In the genomic region with DNA sequence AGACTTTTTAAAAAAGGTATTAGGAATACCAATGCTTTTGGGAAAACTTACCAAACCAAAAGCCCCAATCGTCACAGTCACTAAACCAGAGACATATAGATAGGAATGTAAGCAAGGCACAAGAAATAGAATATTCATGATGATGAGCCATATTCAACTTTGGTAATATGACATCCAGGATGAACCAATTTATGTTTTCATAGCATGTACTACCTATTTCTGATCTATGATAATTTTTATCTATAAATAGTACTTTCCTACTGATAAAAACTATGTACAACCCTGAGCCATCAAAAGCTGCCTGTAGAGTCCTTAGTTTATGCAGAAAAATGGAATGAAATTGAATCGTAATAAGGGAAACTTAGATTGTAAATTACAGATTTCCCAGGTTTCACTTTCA, we compare ENCODE assay signal across 25 cellular contexts.
"Had no signal": no experiment of that assay in that cellular context is flagged by ENCODE, and none has a peak within 500 bp of the region (broad histone marks: within the 10 kb centered on the region; RNA-seq: fewer than 3 reads in every experiment).

No MANE protein-coding gene starts in this region.

- DNase-seq: activated CD4-positive, alpha-beta memory T cell treated with anti-CD3 and anti-CD28 coated beads for 36 hours; activated CD4-positive, alpha-beta T cell treated with anti-CD3 and anti-CD28 coated beads, Interleukin-2, amount 10 ng/mL, durations not matched to agents 7 days and 5 days; activated CD4-positive, CD25-positive, alpha-beta regulatory T cell; activated CD8-positive, alpha-beta memory T cell treated with anti-CD3 and anti-CD28 coated beads for 24 hours; activated effector memory CD4-positive, alpha-beta T cell treated with anti-CD3 and anti-CD28 coated beads, Interleukin-2, amount 50 U/mL, for 16 hours; activated naive CD4-positive, alpha-beta T cell treated with Interleukin-2 at 50 U/mL for 16 hours; activated T-cell treated with anti-CD3 and anti-CD28 coated beads, Interleukin-2, amount 50 U/mL, for 4 hours; amniotic stem cell; body of pancreas; Kasumi-1; KBM-7; NCI-H1048; NCI-H1930; NCI-H2171; NCI-H2227 treated with DMSO at 0.1 percent for 48 hours; NCI-H526 treated with DMSO at 0.1 percent for 48 hours; NK-92 treated with Interleukin-12 subunit alpha and Interleukin-12 subunit beta, amount 100 ng/mL, for 24 hours; OCI-M1; RPMI8226; T-helper 1 cell had no signal

- H3K9me3 Mint-ChIP-seq: activated CD4-positive, alpha-beta memory T cell treated with anti-CD3 and anti-CD28 coated beads for 36 hours; activated T-cell treated with anti-CD3 and anti-CD28 coated beads, Interleukin-2, amount 50 U/mL, for 4 hours had no signal

- H3K9me3 ChIP-seq: ascending aorta, body of pancreas had no signal

- H3K27me3 Mint-ChIP-seq: activated CD4-positive, alpha-beta memory T cell treated with anti-CD3 and anti-CD28 coated beads for 36 hours; activated CD4-positive, alpha-beta T cell treated with anti-CD3 and anti-CD28 coated beads, Interleukin-2, amount 10 ng/mL, durations not matched to agents 7 days and 5 days had no signal

- H3K4me3 Mint-ChIP-seq: activated CD4-positive, alpha-beta memory T cell treated with anti-CD3 and anti-CD28 coated beads for 36 hours; activated CD4-positive, alpha-beta T cell treated with anti-CD3 and anti-CD28 coated beads, Interleukin-2, amount 10 ng/mL, durations not matched to agents 7 days and 5 days; activated T-cell treated with anti-CD3 and anti-CD28 coated beads, Interleukin-2, amount 50 U/mL, for 4 hours had no signal

- H3K36me3 ChIP-seq: ascending aorta had no signal

- H3K4me1 ChIP-seq: body of pancreas had no signal

- ATAC-seq: activated T-cell treated with anti-CD3 and anti-CD28 coated beads, Interleukin-2, amount 50 U/mL, for 4 hours; body of pancreas; Panc1; Right ventricle myocardium inferior had no signal

- H3K4me3 ChIP-seq: ascending aorta, body of pancreas, SK-N-MC had no signal

- H3K27ac Mint-ChIP-seq: activated CD4-positive, alpha-beta memory T cell treated with anti-CD3 and anti-CD28 coated beads for 36 hours; activated CD4-positive, alpha-beta T cell treated with anti-CD3 and anti-CD28 coated beads, Interleukin-2, amount 10 ng/mL, durations not matched to agents 7 days and 5 days had no signal

- H3K27ac ChIP-seq: body of pancreas, SK-N-MC, VCaP had no signal

- H3K27me3 ChIP-seq: ascending aorta, body of pancreas had no signal
